ENCODE assay signal across 15 cellular contexts in the genomic region with DNA sequence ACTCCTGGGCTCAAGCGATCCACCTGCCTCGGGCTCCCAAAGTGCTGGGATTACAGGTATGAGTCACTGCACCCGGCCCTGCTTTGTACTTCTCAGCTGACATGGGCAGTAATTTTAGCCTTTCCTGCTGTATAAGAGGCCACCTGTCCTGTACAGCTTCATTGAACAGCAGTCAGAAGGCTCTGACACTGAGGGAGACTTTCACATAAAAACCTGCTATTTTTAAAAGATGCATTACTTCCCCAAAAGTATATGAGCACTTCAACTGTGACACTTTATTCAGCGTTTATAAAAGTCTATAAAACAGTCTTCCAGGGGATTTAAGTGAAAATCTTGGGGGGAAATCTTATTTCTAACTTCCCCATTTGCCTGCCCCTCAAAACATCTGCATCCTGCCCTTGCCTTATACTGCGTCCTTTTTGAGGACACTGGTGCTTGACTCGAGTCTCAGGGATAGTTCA. TPM values are rescaled to one million over a fixed set of nuclear protein-coding genes. Genes with fewer than 3 reads are reported as not detected.
DNase-seq lines count a peak whose midpoint lies in the region; ATAC-seq, FAIRE-seq and TF ChIP-seq lines count a peak whose summit lies in the region.
"Had no signal": no experiment of that assay in that cellular context is flagged by ENCODE, and none has a peak within 500 bp of the region (broad histone marks: within the 10 kb centered on the region; RNA-seq: fewer than 3 reads in every experiment).

No MANE protein-coding gene starts in this region.

- H3K4me1 Mint-ChIP-seq in stimulated activated memory B cell treated with anti-CD40 and anti-IgM and Interleukin-4, amounts not matched to agents 10 μg/mL and 1 μg/mL and 100 μg/mL, for 72 hours: peaks cover 61% of the 10 kb centered on the region
- peaks cover 40% of the 10 kb centered on the region for H3K4me1 Mint-ChIP-seq in activated T-helper 1 cell treated with anti-CD3 and anti-CD28 coated beads, Interleukin-12 subunit alpha, Interleukin-12 subunit beta, Interleukin-2, Interleukin-4 antibody, amounts not matched to agents 30 ng/mL and 10 ng/mL and 1 ng/mL, durations not matched to agents 14 hours and 24 hours and 36 hours (ENCODE audit: low read depth)

- no peak for FAIRE-seq in H54 (lab: Jason Lieb, UNC)
- FAIRE-seq: A549, keratinocyte had no signal

- TF ChIP-seq POLR2A in H54 (IDR thresholded peaks at IDR 0.05; ENCODE audit: low read depth, low read length): no peak

- DNase-seq in NCI-H2171 treated with DMSO at 0.1 percent for 48 hours (lab: John Stamatoyannopoulos, UW) (peak; percentile 38), NCI-H2171 (lab: John Stamatoyannopoulos, UW) (no peak), LHCN-M2 (ENCODE audit: low read depth) (peak; percentile 38), SHP77 treated with DMSO at 0.1 percent for 48 hours (lab: John Stamatoyannopoulos, UW) (peak; percentile 20), H54 (ENCODE audit: insufficient read length, low spot score) (no peak)
- DNase-seq in activated T-helper 1 cell treated with anti-CD3 and anti-CD28 coated beads, Interleukin-12 subunit alpha, Interleukin-12 subunit beta, Interleukin-2, Interleukin-4 antibody, amounts not matched to agents 30 ng/mL and 10 ng/mL and 1 ng/mL, durations not matched to agents 14 hours and 24 hours and 36 hours (ENCODE audit: low spot score): no peak
- DNase-seq: IMR-90 had no signal

- H3K27ac Mint-ChIP-seq in stimulated activated memory B cell treated with anti-CD40 and anti-IgM and Interleukin-4, amounts not matched to agents 10 μg/mL and 1 μg/mL and 100 μg/mL, for 72 hours: peak overlapping the region; percentile 84
- H3K27ac Mint-ChIP-seq in activated T-helper 1 cell treated with anti-CD3 and anti-CD28 coated beads, Interleukin-12 subunit alpha, Interleukin-12 subunit beta, Interleukin-2, Interleukin-4 antibody, amounts not matched to agents 30 ng/mL and 10 ng/mL and 1 ng/mL, durations not matched to agents 14 hours and 24 hours and 36 hours: no peak overlapping the region
- H3K27ac Mint-ChIP-seq: activated T-helper 17 cell treated with anti-CD3 and anti-CD28 coated beads, Interleukin-2, amount 50 U/mL, for 72 hours; WTC11 had no signal

- H3K9me3 Mint-ChIP-seq in stimulated activated memory B cell treated with anti-CD40 and anti-IgM and Interleukin-4, amounts not matched to agents 10 μg/mL and 1 μg/mL and 100 μg/mL, for 72 hours: no peaks in the 10 kb centered on the region
- no peaks in the 10 kb centered on the region for H3K9me3 Mint-ChIP-seq in activated T-helper 1 cell treated with anti-CD3 and anti-CD28 coated beads, Interleukin-12 subunit alpha, Interleukin-12 subunit beta, Interleukin-2, Interleukin-4 antibody, amounts not matched to agents 30 ng/mL and 10 ng/mL and 1 ng/mL, durations not matched to agents 14 hours and 24 hours and 36 hours
- H3K9me3 Mint-ChIP-seq: activated T-helper 17 cell treated with anti-CD3 and anti-CD28 coated beads, Interleukin-2, amount 50 U/mL, for 72 hours had no signal

- intact Hi-C loops in activated T-helper 1 cell treated with anti-CD3 and anti-CD28 coated beads, Interleukin-12 subunit alpha, Interleukin-12 subunit beta, Interleukin-2, Interleukin-4 antibody, amounts not matched to agents 30 ng/mL and 10 ng/mL and 1 ng/mL, durations not matched to agents 14 hours and 24 hours and 36 hours (cut with micrococcal nuclease): no loop called here

- H3K4me3 Mint-ChIP-seq in stimulated activated memory B cell treated with anti-CD40 and anti-IgM and Interleukin-4, amounts not matched to agents 10 μg/mL and 1 μg/mL and 100 μg/mL, for 72 hours: no peak overlapping the region
- H3K4me3 Mint-ChIP-seq in activated T-helper 1 cell treated with anti-CD3 and anti-CD28 coated beads, Interleukin-12 subunit alpha, Interleukin-12 subunit beta, Interleukin-2, Interleukin-4 antibody, amounts not matched to agents 30 ng/mL and 10 ng/mL and 1 ng/mL, durations not matched to agents 14 hours and 24 hours and 36 hours: no peak overlapping the region
- H3K4me3 Mint-ChIP-seq: activated T-helper 17 cell treated with anti-CD3 and anti-CD28 coated beads, Interleukin-2, amount 50 U/mL, for 72 hours; WTC11 had no signal

- ATAC-seq in stimulated activated memory B cell treated with anti-CD40 and anti-IgM and Interleukin-4, amounts not matched to agents 10 μg/mL and 1 μg/mL and 100 μg/mL, for 72 hours: peak; percentile 76
- no peak for ATAC-seq in GM18858 (IDR thresholded peaks at IDR 0.05; ENCODE audit: unreplicated experiment)
- ATAC-seq: A549; activated T-helper 17 cell treated with anti-CD3 and anti-CD28 coated beads, Interleukin-2, amount 50 U/mL, for 72 hours; WTC11 had no signal

- no peaks in the 10 kb centered on the region for H3K36me3 Mint-ChIP-seq in stimulated activated memory B cell treated with anti-CD40 and anti-IgM and Interleukin-4, amounts not matched to agents 10 μg/mL and 1 μg/mL and 100 μg/mL, for 72 hours
- H3K36me3 Mint-ChIP-seq in activated T-helper 1 cell treated with anti-CD3 and anti-CD28 coated beads, Interleukin-12 subunit alpha, Interleukin-12 subunit beta, Interleukin-2, Interleukin-4 antibody, amounts not matched to agents 30 ng/mL and 10 ng/mL and 1 ng/mL, durations not matched to agents 14 hours and 24 hours and 36 hours (ENCODE audit: low read depth): no peaks in the 10 kb centered on the region
- H3K36me3 Mint-ChIP-seq: WTC11 had no signal

- no peaks in the 10 kb centered on the region for H3K27me3 Mint-ChIP-seq in stimulated activated memory B cell treated with anti-CD40 and anti-IgM and Interleukin-4, amounts not matched to agents 10 μg/mL and 1 μg/mL and 100 μg/mL, for 72 hours
- peaks cover 10% of the 10 kb centered on the region for H3K27me3 Mint-ChIP-seq in activated T-helper 1 cell treated with anti-CD3 and anti-CD28 coated beads, Interleukin-12 subunit alpha, Interleukin-12 subunit beta, Interleukin-2, Interleukin-4 antibody, amounts not matched to agents 30 ng/mL and 10 ng/mL and 1 ng/mL, durations not matched to agents 14 hours and 24 hours and 36 hours (ENCODE audit: insufficient read depth)

RNA-seq across cellular contexts. Expression of a gene that starts 17.6 kb away (rescaled TPM):
- not detected in 2 replicates for total RNA-seq in LHCN-M2 (2014; rRNA removed)
- not detected for polyA plus RNA-seq in LHCN-M2 (2012)
- not detected in 2 replicates for total RNA-seq in activated T-helper 1 cell treated with anti-CD3 and anti-CD28 coated beads, Interleukin-12 subunit alpha, Interleukin-12 subunit beta, Interleukin-2, Interleukin-4 antibody, amounts not matched to agents 30 ng/mL and 10 ng/mL and 1 ng/mL, durations not matched to agents 14 hours and 24 hours and 36 hours
- total RNA-seq: activated T-helper 17 cell treated with anti-CD3 and anti-CD28 coated beads, Interleukin-2, amount 50 U/mL, for 72 hours; cardiac muscle cell; fibroblast of lung; IMR-90; WTC11 had no signal
- polyA plus RNA-seq: A549, cardiac muscle cell, fibroblast of lung, IMR-90, keratinocyte had no signal

RNA-seq across cellular contexts. Expression of a gene that starts 26.3 kb away (rescaled TPM):
- total RNA-seq in LHCN-M2 (2014; rRNA removed): 95.3 and 99.3 TPM in 2 replicates
- 35.7 TPM for polyA plus RNA-seq in LHCN-M2 (2012)
- 68.7 and 72.9 TPM in 2 replicates for total RNA-seq in activated T-helper 1 cell treated with anti-CD3 and anti-CD28 coated beads, Interleukin-12 subunit alpha, Interleukin-12 subunit beta, Interleukin-2, Interleukin-4 antibody, amounts not matched to agents 30 ng/mL and 10 ng/mL and 1 ng/mL, durations not matched to agents 14 hours and 24 hours and 36 hours

RNA-seq across cellular contexts. Expression of a gene that starts 38.8 kb away (rescaled TPM):
- total RNA-seq in LHCN-M2 (2014; rRNA removed): not detected in 2 replicates
- polyA plus RNA-seq in LHCN-M2 (2012): 0.38 TPM
- 95.3 and 99.8 TPM in 2 replicates for total RNA-seq in activated T-helper 1 cell treated with anti-CD3 and anti-CD28 coated beads, Interleukin-12 subunit alpha, Interleukin-12 subunit beta, Interleukin-2, Interleukin-4 antibody, amounts not matched to agents 30 ng/mL and 10 ng/mL and 1 ng/mL, durations not matched to agents 14 hours and 24 hours and 36 hours

RNA-seq across cellular contexts. Expression of a gene that starts 39.1 kb away (rescaled TPM):
- total RNA-seq in LHCN-M2 (2014; rRNA removed): 5.9 and 8.8 TPM in 2 replicates
- 10.7 TPM for polyA plus RNA-seq in LHCN-M2 (2012)
- 4.3 and 6.6 TPM in 2 replicates for total RNA-seq in activated T-helper 1 cell treated with anti-CD3 and anti-CD28 coated beads, Interleukin-12 subunit alpha, Interleukin-12 subunit beta, Interleukin-2, Interleukin-4 antibody, amounts not matched to agents 30 ng/mL and 10 ng/mL and 1 ng/mL, durations not matched to agents 14 hours and 24 hours and 36 hours

Comparison
In these comparisons a context has a peak if more than half of its experiments do, and no peak if none do; other contexts are left out.
1. DNase-seq: peak in NCI-H2171 treated with DMSO at 0.1 percent for 48 hours (single experiment), LHCN-M2 (single experiment) and SHP77 treated with DMSO at 0.1 percent for 48 hours (single experiment); none in NCI-H2171 (single experiment), H54 (single experiment) and activated T-helper 1 cell treated with anti-CD3 and anti-CD28 coated beads, Interleukin-12 subunit alpha, Interleukin-12 subunit beta, Interleukin-2, Interleukin-4 antibody, amounts not matched to agents 30 ng/mL and 10 ng/mL and 1 ng/mL, durations not matched to agents 14 hours and 24 hours and 36 hours (single experiment).
2. RNA of a gene that starts 38.8 kb away (total RNA-seq): 95.3 to 99.8 TPM in activated T-helper 1 cell treated with anti-CD3 and anti-CD28 coated beads, Interleukin-12 subunit alpha, Interleukin-12 subunit beta, Interleukin-2, Interleukin-4 antibody, amounts not matched to agents 30 ng/mL and 10 ng/mL and 1 ng/mL, durations not matched to agents 14 hours and 24 hours and 36 hours; not detected in LHCN-M2; every median in the first group is over 10 times any median in the second.